In genomic region chr12:118326971-118327370, GRCh38 we compare ENCODE assay signal across 20 cellular contexts. TPM values are rescaled to one million over a fixed set of nuclear protein-coding genes. Genes with fewer than 3 reads are reported as not detected.
DNase-seq lines count a peak whose midpoint lies in the region; ATAC-seq and TF ChIP-seq lines count a peak whose summit lies in the region.
"Had no signal": no experiment of that assay in that cellular context is flagged by ENCODE, and none has a peak within 500 bp of the region (broad histone marks: within the 10 kb centered on the region; RNA-seq: fewer than 3 reads in every experiment).

No MANE protein-coding gene starts in this region.

- H4K8ac ChIP-seq in IMR-90 (ENCODE audit: low read depth in 2 of 2, low read length in 2 of 2) = no peak overlapping the region

- H3K27ac Mint-ChIP-seq in chondrocyte (ENCODE audit: unreplicated experiment) (peak overlapping the region; percentile 74), immature natural killer cell (no peak overlapping the region)

- TF ChIP-seq POLR2A in IMR-90 (IDR thresholded peaks at IDR 0.05; ENCODE audit: low read depth, low read length) (no peak), thyroid gland (IDR thresholded peaks at IDR 0.05) (no peak)

- no peak overlapping the region for H3K4me2 ChIP-seq in IMR-90 (ENCODE audit: low read depth, low read length)
- H3K4me2 ChIP-seq: KMS-11 had no signal

- no peak overlapping the region for H2BK20ac ChIP-seq in IMR-90 (ENCODE audit: low read depth, low read length)

- H3K4me1 ChIP-seq in IMR-90 (ENCODE audit: control insufficient read depth, insufficient read depth, low read length) = peaks cover 10% of the 10 kb centered on the region
- H3K4me1 ChIP-seq in thyroid gland = no peaks in the 10 kb centered on the region

- no peak overlapping the region for H3K18ac ChIP-seq in IMR-90 (ENCODE audit: low read depth, low read length)

- no peak overlapping the region for H3K9ac ChIP-seq in IMR-90 (ENCODE audit: low read depth, low read length)
- H3K9ac ChIP-seq: KMS-11 had no signal

- H3K27me3 ChIP-seq in IMR-90 (ENCODE audit: control insufficient read depth, insufficient read depth, low read length) = no peaks in the 10 kb centered on the region
- no peaks in the 10 kb centered on the region for H3K27me3 ChIP-seq in thyroid gland
- H3K27me3 ChIP-seq: MG63 had no signal

- H3K4ac ChIP-seq in IMR-90 (ENCODE audit: low read depth, low read length) = no peak overlapping the region

- H3K27me3 Mint-ChIP-seq in chondrocyte (ENCODE audit: low read depth) (no peaks in the 10 kb centered on the region), immature natural killer cell (ENCODE audit: low read depth in 3 of 3) (no peaks in the 10 kb centered on the region)

- H3K23ac ChIP-seq in IMR-90 (ENCODE audit: low read depth, low read length) = no peak overlapping the region

- no peak overlapping the region for H2AFZ ChIP-seq in IMR-90 (replicated peaks; ENCODE audit: low read length, poor library complexity)

- H2BK120ac ChIP-seq in IMR-90 (ENCODE audit: low read depth, low read length) = no peak overlapping the region

- CTCF ChIA-PET in IMR-90 (lab: Yijun Ruan, JAX) = no interaction called here

- peaks cover 6 to 31% of the 10 kb centered on the region in 2 experiments; a peak in 3 of 4 replicates for H3K79me1 ChIP-seq in IMR-90 (ENCODE audit: low read depth in 1 of 2, low read length in 2 of 2)

- H3K9me3 ChIP-seq in IMR-90 (ENCODE audit: control insufficient read depth, insufficient read depth, low read length) (no peaks in the 10 kb centered on the region), thyroid gland (no peaks in the 10 kb centered on the region)
- H3K9me3 ChIP-seq: MG63 had no signal

- peak; percentile 13 for DNase-seq in AG20443 (ENCODE audit: low spot score)
- peak; percentile 37 for DNase-seq in IMR-90
- no peak for DNase-seq in chondrocyte (ENCODE audit: low spot score)
- peak; percentile 13 to 66 for DNase-seq in foreskin fibroblast
- no peak for DNase-seq in GF-D8 (lab: John Stamatoyannopoulos, UW)
- no peak for DNase-seq in immature natural killer cell
- no peak for DNase-seq in thyroid gland
- no peak for DNase-seq in D341Med (ENCODE audit: low spot score)
- DNase-seq: AML-193, COR-L47, DMS153, MG63, NCI-H1092, NCI-H1694, NCI-H524, SHP77 had no signal

- H3K36me3 ChIP-seq in IMR-90 (ENCODE audit: control insufficient read depth, insufficient read depth, low read length) (no peaks in the 10 kb centered on the region), thyroid gland (no peaks in the 10 kb centered on the region)
- H3K36me3 ChIP-seq: MG63 had no signal

- no peaks in the 10 kb centered on the region for H3K9me3 Mint-ChIP-seq in chondrocyte (ENCODE audit: low read depth)
- H3K9me3 Mint-ChIP-seq in immature natural killer cell = no peaks in the 10 kb centered on the region
- H3K9me3 Mint-ChIP-seq: CD14-positive monocyte had no signal

- no peak for TF ChIP-seq RAD21 in IMR-90 (IDR thresholded peaks at IDR 0.05; ENCODE audit: low read length)

- BruUV-seq in IMR-90 (replicated peaks; lab: Mats Ljungman, UMichigan) = no TSS peak

- H3K36me3 Mint-ChIP-seq in chondrocyte (ENCODE audit: low read depth) (no peaks in the 10 kb centered on the region), immature natural killer cell (no peaks in the 10 kb centered on the region)

- no peak overlapping the region for H2AK5ac ChIP-seq in IMR-90 (ENCODE audit: low read depth, low read length)

- no peaks in the 10 kb centered on the region for H4K20me1 ChIP-seq in IMR-90 (ENCODE audit: insufficient read depth, low read length)

- H4K5ac ChIP-seq in IMR-90 (ENCODE audit: low read depth, low read length) = no peak overlapping the region

- H3K4me3 ChIP-seq in IMR-90 (ENCODE audit: insufficient read depth, low read depth, low read length) = no peak overlapping the region
- no peak overlapping the region for H3K4me3 ChIP-seq in foreskin fibroblast (ENCODE audit: low read depth in 1 of 2, low read length in 2 of 2)
- no peak overlapping the region for H3K4me3 ChIP-seq in thyroid gland (replicated peaks in 1 of 3)
- H3K4me3 ChIP-seq: MG63 had no signal

- POLR2A ChIA-PET in IMR-90 (lab: Charles Lee; ENCODE audit: unreplicated experiment) = no interaction called here

- no peak for ATAC-seq in IMR-90 (ENCODE audit: low read depth)
- ATAC-seq: HepG2, Panc1 had no signal

- TF ChIP-seq CTCF in IMR-90 (conservative IDR thresholded peaks at IDR 0.05; ENCODE audit: low read depth, low read length) (no peak), chondrocyte (IDR thresholded peaks at IDR 0.05) (no peak), foreskin fibroblast (IDR thresholded peaks at IDR 0.05; ENCODE audit: low read depth, low read length) (no peak), thyroid gland (IDR thresholded peaks at IDR 0.05) (no peak)

- no peaks in the 10 kb centered on the region; the same call in 1 of the 2 replicates for H3K9me1 ChIP-seq in IMR-90 (ENCODE audit: insufficient read depth, low read length)

- H3K27ac ChIP-seq in IMR-90 (ENCODE audit: insufficient read depth, low read length) (peak overlapping the region; percentile 17; the same call in 1 of the 2 replicates), thyroid gland (no peak overlapping the region)
- H3K27ac ChIP-seq: KMS-11 had no signal

- no peak overlapping the region for H2BK15ac ChIP-seq in IMR-90 (ENCODE audit: low read depth, low read length)

- H3K4me1 Mint-ChIP-seq in chondrocyte (ENCODE audit: low read depth) (peaks cover 43% of the 10 kb centered on the region), immature natural killer cell (peaks cover 58 to 91% of the 10 kb centered on the region in 2 donors)

- no peak overlapping the region for H4K91ac ChIP-seq in IMR-90 (ENCODE audit: insufficient read depth, low read depth, low read length)

- H2BK5ac ChIP-seq in IMR-90 (ENCODE audit: low read depth, low read length, poor library complexity, severe bottlenecking) = peak overlapping the region; percentile 24

- H3K56ac ChIP-seq in IMR-90 (ENCODE audit: extremely low read depth, insufficient read depth, low read length) = no peak overlapping the region

- dilution Hi-C loops in IMR-90 (cut with HindIII; ENCODE audit: low sequenced_read_pairs, unreplicated experiment) = no loop called here

- no peak overlapping the region for H3K4me3 Mint-ChIP-seq in chondrocyte (ENCODE audit: unreplicated experiment)
- no peak overlapping the region for H3K4me3 Mint-ChIP-seq in immature natural killer cell
- H3K4me3 Mint-ChIP-seq: CD14-positive monocyte had no signal

- no peak overlapping the region for H3K14ac ChIP-seq in IMR-90 (replicated peaks; ENCODE audit: low read depth, low read length)

- intact Hi-C loops in IMR-90 (cut with micrococcal nuclease) = no loop called here
- intact Hi-C loops in thyroid gland (cut with DNase I) = no loop called here

- no peak overlapping the region for H2AK9ac ChIP-seq in IMR-90 (replicated peaks; ENCODE audit: low read depth, low read length, poor library complexity)

- in situ Hi-C loops in IMR-90 (cut with MboI; ENCODE audit: low sequenced_read_pairs) = no loop called here

TF ChIP-seq in IMR-90, 13 proteins besides CTCF, POLR2A, EP300 and RAD21:
- TF ChIP-seq MAFK (IDR thresholded peaks at IDR 0.05; ENCODE audit: low read depth, low read length) (no peak), RCOR1 (IDR thresholded peaks at IDR 0.05; ENCODE audit: insufficient replicate concordance, low read length) (no peak), MXI1 (IDR thresholded peaks at IDR 0.05; ENCODE audit: borderline replicate concordance, low read depth, low read length) (no peak), RFX5 (IDR thresholded peaks at IDR 0.05; ENCODE audit: low read depth, low read length) (no peak), NFE2L2 (IDR thresholded peaks at IDR 0.05; ENCODE audit: low read depth, low read length) (no peak), MAZ (IDR thresholded peaks at IDR 0.05; ENCODE audit: borderline replicate concordance, low read depth, low read length) (no peak), CEBPB (IDR thresholded peaks at IDR 0.05; ENCODE audit: low read depth, low read length) (no peak), ELK1 (IDR thresholded peaks at IDR 0.05; ENCODE audit: borderline replicate concordance, low read depth, low read length) (no peak), FOS (IDR thresholded peaks at IDR 0.05; ENCODE audit: low read depth, low read length) (no peak), CHD1 (IDR thresholded peaks at IDR 0.05; ENCODE audit: low read depth, low read length) (no peak), BHLHE40 (IDR thresholded peaks at IDR 0.05; ENCODE audit: low read depth, low read length) (no peak), USF2 (IDR thresholded peaks at IDR 0.05; ENCODE audit: low read depth, low read length) (no peak)

RNA-seq across cellular contexts. Expression of gene TAOK3, which starts 45.7 kb away (rescaled TPM):
- total RNA-seq in IMR-90 (2012; rRNA removed) = 53.0 and 54.5 TPM in 2 replicates
- 26.3 TPM in 2 replicates for polyA plus RNA-seq in IMR-90 (2012; rRNA removed)
- polyA plus RNA-seq in IMR-90 (2012; cell fraction: cytosol; rRNA removed) = 10.3 and 27.2 TPM in 2 replicates
- 16.1 and 62.4 TPM in 2 replicates for polyA plus RNA-seq in IMR-90 (2012; cell fraction: nucleus; rRNA removed; ENCODE audit: low replicate concordance)
- 18.3 to 31.3 TPM (median 19.9 TPM) in 3 replicates for total RNA-seq in chondrocyte
- 100 to 1,000 TPM in 1 of 3 donors, 10 to 100 TPM in 2; 62.1 to 162 (median 75.4) TPM for polyA plus RNA-seq in immature natural killer cell
- 10 to 100 TPM; 38.4 to 65.3 (median 50.2) TPM for total RNA-seq in thyroid gland

RNA-seq across cellular contexts. Expression of gene SUDS3, which starts 49.4 kb away (rescaled TPM):
- total RNA-seq in IMR-90 (2012; rRNA removed) (13.8 and 23.9 TPM in 2 replicates), chondrocyte (22.6 to 27.8 TPM (median 23.4 TPM) in 3 replicates), thyroid gland (10 to 100 TPM; 56.5 to 75.7 (median 62.7) TPM)
- polyA plus RNA-seq in IMR-90 (2012; rRNA removed) (10.7 and 13.4 TPM in 2 replicates), immature natural killer cell (10 to 100 TPM; 12.2 to 13.0 (median 12.5) TPM)
- 3.8 and 4.8 TPM in 2 replicates for polyA plus RNA-seq in IMR-90 (2012; cell fraction: cytosol; rRNA removed)
- polyA plus RNA-seq in IMR-90 (2012; cell fraction: nucleus; rRNA removed; ENCODE audit: low replicate concordance) = 9.8 and 36.2 TPM in 2 replicates

Comparison
In these comparisons a context has a peak if more than half of its experiments do, and no peak if none do; other contexts are left out.
1. DNase-seq: peak in AG20443 (single experiment), IMR-90 (single experiment) and foreskin fibroblast (2 of 2); none in chondrocyte (single experiment), GF-D8 (single experiment), immature natural killer cell (0 of 3), thyroid gland (0 of 2) and D341Med (single experiment).